25 cellular contexts compared by ENCODE assay signal in the genomic region with DNA sequence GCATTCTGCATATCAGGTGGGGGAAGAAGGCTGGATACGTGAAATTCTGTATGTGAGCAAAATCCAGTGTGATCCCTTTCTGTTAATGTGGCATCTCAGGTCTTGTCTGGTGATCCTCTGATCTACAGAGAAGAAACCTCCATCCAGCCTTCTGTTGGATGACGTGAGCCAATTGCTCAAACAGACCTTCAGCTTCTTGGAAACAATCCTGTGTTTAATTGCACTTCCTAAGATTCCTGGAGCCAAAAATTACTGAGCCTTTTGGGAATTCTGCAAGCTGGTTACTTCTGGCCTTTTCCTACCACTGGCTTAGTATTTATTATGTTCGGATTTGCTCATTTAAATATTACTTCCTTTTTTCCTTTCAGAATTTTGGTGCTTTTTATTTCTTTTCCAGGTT. TPM values are rescaled to one million over a fixed set of nuclear protein-coding genes. Genes with fewer than 3 reads are reported as not detected.
"Had no signal": no experiment of that assay in that cellular context is flagged by ENCODE, and none has a peak within 500 bp of the region (broad histone marks: within the 10 kb centered on the region; RNA-seq: fewer than 3 reads in every experiment).

No MANE protein-coding gene starts in this region.

- H3K36me3 ChIP-seq: heart left ventricle, neutrophil, stomach had no signal

- H3K4me1 Mint-ChIP-seq: naive thymus-derived CD4-positive, alpha-beta T cell; nephron progenitor cell had no signal

- H3K27me3 ChIP-seq: heart left ventricle, neutrophil, stomach had no signal

- H3K9me3 ChIP-seq: heart left ventricle, neutrophil, stomach had no signal

- H3K4me3 ChIP-seq: dorsolateral prefrontal cortex, heart left ventricle, stomach had no signal

- H3K27me3 Mint-ChIP-seq: naive thymus-derived CD4-positive, alpha-beta T cell had no signal

- ATAC-seq: heart left ventricle; left colon; naive thymus-derived CD4-positive, alpha-beta T cell had no signal

- H3K27ac ChIP-seq: dorsolateral prefrontal cortex, heart left ventricle, neutrophil, stomach had no signal

- DNase-seq: cortex of kidney; dorsolateral prefrontal cortex; effector CD8-positive, alpha-beta T cell; foreskin melanocyte; heart left ventricle; hippocampal formation; left colon; naive thymus-derived CD4-positive, alpha-beta T cell; nephron progenitor cell; posterior cingulate gyrus; small intestine; stimulated activated CD4-positive, alpha-beta T cell treated with anti-CD3 and anti-CD28 coated beads, Interleukin-12 subunit alpha, Interleukin-12 subunit beta, amount 100 ng/mL, for 4 hours; stimulated activated naive CD4-positive, alpha-beta T cell; stomach; trophoblast cell had no signal

- H3K4me1 ChIP-seq: stomach had no signal

- H3K4me3 Mint-ChIP-seq: naive thymus-derived CD4-positive, alpha-beta T cell; nephron progenitor cell had no signal

- H3K36me3 Mint-ChIP-seq: naive thymus-derived CD4-positive, alpha-beta T cell had no signal

- H3K27ac Mint-ChIP-seq: naive thymus-derived CD4-positive, alpha-beta T cell; nephron progenitor cell had no signal

RNA-seq across cellular contexts. Expression of a gene that starts 51.2 kb away (rescaled TPM):
- total RNA-seq: dorsolateral prefrontal cortex; heart left ventricle; kidney epithelial cell; left colon; liver; lung microvascular endothelial cell; mesenteric fat pad; mononuclear cell; naive thymus-derived CD4-positive, alpha-beta T cell; osteocyte; pulmonary artery endothelial cell; stomach; urinary bladder had no signal
- polyA plus RNA-seq: esophagus; heart left ventricle; liver; naive thymus-derived CD4-positive, alpha-beta T cell; small intestine; stomach; urinary bladder had no signal
